In the genomic region with DNA sequence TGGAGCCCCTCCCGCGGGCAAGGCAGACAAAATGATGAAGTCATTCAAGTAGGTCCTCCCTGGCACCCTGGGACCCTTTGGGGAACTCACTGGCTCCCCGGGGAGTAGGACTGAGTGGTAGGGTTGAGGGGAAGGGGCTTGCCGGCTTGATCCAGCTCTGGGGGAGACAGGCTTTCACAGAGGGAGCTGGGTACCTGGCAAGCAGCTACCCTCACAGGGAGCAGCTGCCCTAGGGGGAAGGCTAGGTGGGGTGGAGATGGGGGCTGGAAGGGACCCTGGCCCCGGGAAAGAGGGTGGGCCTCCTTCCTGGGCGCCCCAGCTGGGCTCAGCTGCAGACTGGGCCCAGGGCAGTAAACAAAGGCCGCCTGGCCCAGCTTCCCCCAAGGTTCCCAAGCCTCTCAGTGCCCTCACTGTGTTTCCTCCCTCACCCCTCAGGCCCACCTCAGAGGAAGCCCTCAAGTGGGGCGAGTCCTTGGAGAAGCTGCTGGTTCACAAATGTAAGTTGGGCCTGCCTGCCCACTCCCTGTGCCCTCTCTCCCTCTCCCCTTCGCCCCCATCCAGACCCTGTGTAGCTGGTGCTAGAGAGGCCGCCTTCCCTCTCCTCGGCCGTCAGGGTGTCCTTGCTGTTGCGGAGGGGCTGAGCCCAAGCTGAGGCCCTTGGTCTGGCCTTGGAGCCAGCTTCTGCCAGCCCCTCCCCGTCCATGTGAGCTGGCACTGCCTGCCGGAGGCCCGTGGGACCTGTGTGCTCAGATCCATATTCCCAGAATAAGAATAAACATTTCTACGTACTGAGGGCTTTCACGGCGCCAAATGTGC, we compare ENCODE assay signal across 9 cellular contexts.
DNase-seq lines count a peak whose midpoint lies in the region; ATAC-seq, FAIRE-seq and TF ChIP-seq lines count a peak whose summit lies in the region.
"Had no signal": no experiment of that assay in that cellular context is flagged by ENCODE, and none has a peak within 500 bp of the region (broad histone marks: within the 10 kb centered on the region; RNA-seq: fewer than 3 reads in every experiment).

No MANE protein-coding gene starts in this region.

- H3K4me2 ChIP-seq in skeletal muscle satellite cell (ENCODE audit: low read length), result peak overlapping the region; percentile 87

- H3K4me1 ChIP-seq in HEK293 (ENCODE audit: control insufficient read depth, insufficient read depth, low read length) (no peaks in the 10 kb centered on the region), kidney (ENCODE audit: control insufficient read depth in 1 of 2, insufficient read depth in 1 of 2, low read depth in 1 of 2, low read length in 2 of 2) (peaks cover 44 to 53% of the 10 kb centered on the region in 2 donors), skeletal muscle satellite cell (ENCODE audit: control insufficient read depth, insufficient read depth, low read length) (peaks cover 54% of the 10 kb centered on the region)

- POLR2A ChIA-PET in HEK293 (lab: Yijun Ruan, JAX), result no interaction called here

- H3K36me3 ChIP-seq in HEK293 (ENCODE audit: control insufficient read depth in 2 of 2, insufficient read depth in 1 of 2, low read length in 2 of 2) (peaks cover 0 to 11% of the 10 kb centered on the region in 2 experiments; a peak in 1 of 3 replicates), kidney (ENCODE audit: control insufficient read depth in 1 of 2, insufficient read depth in 2 of 2, low read length in 2 of 2) (peaks cover 18 to 31% of the 10 kb centered on the region in 2 donors), skeletal muscle satellite cell (ENCODE audit: insufficient read depth, low read length) (peaks cover 26% of the 10 kb centered on the region)

- no peak for TF ChIP-seq CTCF in HEK293 (tag by site-specific recombination; IDR thresholded peaks at IDR 0.05)
- no peak for TF ChIP-seq CTCF in choroid plexus epithelial cell (conservative IDR thresholded peaks at IDR 0.05; ENCODE audit: low read depth, low read length)
- TF ChIP-seq CTCF in kidney (IDR thresholded peaks at IDR 0.05; ENCODE audit: borderline replicate concordance, extremely low read depth, insufficient read depth), result no peak

- H3K4me3 ChIP-seq in HEK293 (ENCODE audit: low read depth, low read length) (no peak overlapping the region), choroid plexus epithelial cell (ENCODE audit: low read depth, low read length) (peak overlapping the region; percentile 71), kidney (ENCODE audit: low read length in 2 of 2) (peak overlapping the region; percentile 88 to 94), skeletal muscle satellite cell (ENCODE audit: low read length) (peak overlapping the region; percentile 78)

- no peak overlapping the region for H3K27ac ChIP-seq in HEK293 (ENCODE audit: extremely low read depth, low read depth, low read length)
- H3K27ac ChIP-seq in kidney (ENCODE audit: low read depth in 2 of 2, low read length in 2 of 2), result peak overlapping the region; percentile 85 to 91

- no peak for ATAC-seq in GM18861 (IDR thresholded peaks at IDR 0.05; ENCODE audit: unreplicated experiment)

- peak overlapping the region; percentile 91 to 98 for H3K9ac ChIP-seq in kidney (ENCODE audit: low read length in 2 of 2)
- peak overlapping the region; percentile 93 for H3K9ac ChIP-seq in skeletal muscle satellite cell (ENCODE audit: low read depth, low read length)

- FAIRE-seq in kidney (lab: Jason Lieb, UNC), result no peak

- no peaks in the 10 kb centered on the region for H3K27me3 ChIP-seq in skeletal muscle satellite cell (ENCODE audit: control insufficient read depth, insufficient read depth, low read length)

- H3K9me3 ChIP-seq in HEK293 (ENCODE audit: control insufficient read depth, insufficient read depth, low read depth, low read length) (no peaks in the 10 kb centered on the region), kidney (ENCODE audit: control insufficient read depth in 1 of 2, low read length in 2 of 2) (no peaks in the 10 kb centered on the region), skeletal muscle satellite cell (replicated peaks; ENCODE audit: low read length) (no peaks in the 10 kb centered on the region)

- DNase-seq in choroid plexus epithelial cell (ENCODE audit: low read depth) (no peak), kidney (peak; percentile 74), HCEC 1CT (no peak)
- no peak for DNase-seq in activated CD8-positive, alpha-beta memory T cell treated with anti-CD3 and anti-CD28 coated beads, Interleukin-2, amount 50 U/mL, for 48 hours
- no peak for DNase-seq in activated CD4-positive, alpha-beta T cell treated with anti-CD3 and anti-CD28 coated beads, Interleukin-2, amount 50 U/mL, for 4 hours
- DNase-seq: activated gamma-delta T cell had no signal

- intact Hi-C loops in kidney (cut with DNase I), result loop anchor here (5.0 kb wide), 1 partner anchor 63 kb away; no protein-coding TSS in a partner anchor

- CTCF ChIA-PET in HEK293 (lab: Yijun Ruan, JAX), result interaction anchor here (0.7 to 20.2 kb wide), 6 partner anchors 7 to 148 kb away, joined by 3 to 831 read pairs (median 28); no protein-coding TSS in a partner anchor

TF ChIP-seq in HEK293, 187 proteins besides CTCF, POLR2A, EP300 and RAD21:
- no peak for TF ChIP-seq KLF8 (tag by site-specific recombination; IDR thresholded peaks at IDR 0.05)
- no peak for TF ChIP-seq ZNF571 (tag by site-specific recombination; IDR thresholded peaks at IDR 0.05)
- no peak for TF ChIP-seq ZNF623 (tag by site-specific recombination; IDR thresholded peaks at IDR 0.05)
- no peak for TF ChIP-seq ZNF211 (tag by site-specific recombination; IDR thresholded peaks at IDR 0.05; ENCODE audit: low read depth)
- peak; percentile 59; the same call in 1 of the 2 replicates for TF ChIP-seq ZIC2 (tag by site-specific recombination; IDR thresholded peaks at IDR 0.05)
- no peak for TF ChIP-seq ZNF792 (tag by site-specific recombination; IDR thresholded peaks at IDR 0.05)
- TF ChIP-seq ZNF146 (tag by site-specific recombination; IDR thresholded peaks at IDR 0.05), result no peak
- TF ChIP-seq YY2 (tag by site-specific recombination; IDR thresholded peaks at IDR 0.05), result no peak
- TF ChIP-seq ZNF501 (tag by site-specific recombination; IDR thresholded peaks at IDR 0.05), result no peak
